In genomic region chr4:101346562-101347266, GRCh38 we compare ENCODE assay signal across 8 cellular contexts. TPM values are rescaled to one million over a fixed set of nuclear protein-coding genes. Genes with fewer than 3 reads are reported as not detected.
DNase-seq lines count a peak whose midpoint lies in the region; ATAC-seq lines count a peak whose summit lies in the region.

No MANE protein-coding gene starts in this region.

- DNase-seq in A172 (ENCODE audit: low spot score) (peak; percentile 22), NCI-H526 treated with DMSO at 0.1 percent for 48 hours (lab: John Stamatoyannopoulos, UW) (peak; percentile 33), myocyte (ENCODE audit: low read depth) (peak; percentile 81)
- peak; percentile 72 for DNase-seq in activated T-cell treated with anti-CD3 and anti-CD28 coated beads, Interleukin-2, amount 50 U/mL, for 1 hour
- DNase-seq in stimulated activated naive CD4-positive, alpha-beta T cell treated with Interleukin-2 at 50 U/mL for 16 hours (lab: John Stamatoyannopoulos, UW) = peak; percentile 73

- ATAC-seq in GM18502 (IDR thresholded peaks at IDR 0.05; ENCODE audit: poor library complexity, unreplicated experiment) (peak; percentile 12), HG03025 (IDR thresholded peaks at IDR 0.05; ENCODE audit: low FRiP score, unreplicated experiment) (peak; percentile 12), esophagus mucosa (peak; percentile 28)

RNA-seq across cellular contexts. Expression of gene PPP3CA, which starts 0.6 kb away (rescaled TPM):
- 40.6 and 48.0 TPM in 2 replicates for total RNA-seq in A172 (2014; rRNA removed; shearing (Covaris generic))
- total RNA-seq in esophagus mucosa (18.5 TPM), myocyte (33.9 and 34.7 TPM in 2 replicates)
- 27.7 TPM for polyA plus RNA-seq in myocyte (2012)

Comparison
In these comparisons a context has a peak if more than half of its experiments do, and no peak if none do; other contexts are left out.
1. Peak in every context shown above with its lines: DNase-seq and ATAC-seq.
2. DNase-seq: peak in every context shown above with its lines; median percentile 81 in myocyte; 73 in stimulated activated naive CD4-positive, alpha-beta T cell treated with Interleukin-2 at 50 U/mL for 16 hours; 72 in activated T-cell treated with anti-CD3 and anti-CD28 coated beads, Interleukin-2, amount 50 U/mL, for 1 hour; 33 in NCI-H526 treated with DMSO at 0.1 percent for 48 hours; 22 in A172.